In genomic region chr1:205186191-205186590, GRCh38 we compare ENCODE assay signal across 24 cellular contexts. TPM values are rescaled to one million over a fixed set of nuclear protein-coding genes. Genes with fewer than 3 reads are reported as not detected.
DNase-seq lines count a peak whose midpoint lies in the region; ATAC-seq and TF ChIP-seq lines count a peak whose summit lies in the region.
"Had no signal": no experiment of that assay in that cellular context is flagged by ENCODE, and none has a peak within 500 bp of the region (broad histone marks: within the 10 kb centered on the region; RNA-seq: fewer than 3 reads in every experiment).

No MANE protein-coding gene starts in this region.

- CTCF ChIA-PET in activated CD4-positive, alpha-beta memory T cell treated with anti-CD3 and anti-CD28 coated beads, Interleukin-2, amount 10 ng/mL, durations not matched to agents 7 days and 5 days (lab: Charles Lee): interaction anchor here (1.0 to 1.2 kb wide), 2 partner anchors 12 to 15 kb away, joined by 3 to 4 read pairs; no protein-coding TSS in a partner anchor

- peaks cover 53% of the 10 kb centered on the region for H3K36me3 Mint-ChIP-seq in activated T-cell treated with anti-CD3 and anti-CD28 coated beads, Interleukin-2, amount 50 U/mL, for 24 hours (ENCODE audit: low read depth)
- H3K36me3 Mint-ChIP-seq in activated CD4-positive, alpha-beta memory T cell treated with anti-CD3 and anti-CD28 coated beads, Interleukin-2, amount 10 ng/mL, durations not matched to agents 7 days and 5 days (ENCODE audit: low read depth): peaks cover 37% of the 10 kb centered on the region

- no peak for TF ChIP-seq POLR2A in right lobe of liver (IDR thresholded peaks at IDR 0.05)

- TF ChIP-seq CTCF in GM06990 (IDR thresholded peaks at IDR 0.05; ENCODE audit: insufficient read depth, low read length, poor library complexity, severe bottlenecking) (no peak), right lobe of liver (IDR thresholded peaks at IDR 0.05) (no peak)

- peaks cover 0 to 14% (median 0%) of the 10 kb centered on the region in 4 donors for H3K4me1 ChIP-seq in right lobe of liver

- no peaks in the 10 kb centered on the region for H3K9me3 Mint-ChIP-seq in activated T-cell treated with anti-CD3 and anti-CD28 coated beads, Interleukin-2, amount 50 U/mL, for 24 hours
- no peaks in the 10 kb centered on the region for H3K9me3 Mint-ChIP-seq in activated CD4-positive, alpha-beta memory T cell treated with anti-CD3 and anti-CD28 coated beads, Interleukin-2, amount 10 ng/mL, durations not matched to agents 7 days and 5 days
- H3K9me3 Mint-ChIP-seq: nephron progenitor cell, T-cell had no signal

- peak overlapping the region; percentile 85 for H3K27ac Mint-ChIP-seq in activated T-cell treated with anti-CD3 and anti-CD28 coated beads, Interleukin-2, amount 50 U/mL, for 24 hours
- peak overlapping the region; percentile 71 for H3K27ac Mint-ChIP-seq in activated CD4-positive, alpha-beta memory T cell treated with anti-CD3 and anti-CD28 coated beads, Interleukin-2, amount 10 ng/mL, durations not matched to agents 7 days and 5 days
- H3K27ac Mint-ChIP-seq: nephron progenitor cell, T-cell had no signal

- no peaks in the 10 kb centered on the region for H3K27me3 Mint-ChIP-seq in activated T-cell treated with anti-CD3 and anti-CD28 coated beads, Interleukin-2, amount 50 U/mL, for 24 hours
- H3K27me3 Mint-ChIP-seq in activated CD4-positive, alpha-beta memory T cell treated with anti-CD3 and anti-CD28 coated beads, Interleukin-2, amount 10 ng/mL, durations not matched to agents 7 days and 5 days: no peaks in the 10 kb centered on the region
- H3K27me3 Mint-ChIP-seq: T-cell had no signal

- peaks cover 74% of the 10 kb centered on the region for H3K4me1 Mint-ChIP-seq in activated T-cell treated with anti-CD3 and anti-CD28 coated beads, Interleukin-2, amount 50 U/mL, for 24 hours (ENCODE audit: low read depth)
- peaks cover 63% of the 10 kb centered on the region for H3K4me1 Mint-ChIP-seq in activated CD4-positive, alpha-beta memory T cell treated with anti-CD3 and anti-CD28 coated beads, Interleukin-2, amount 10 ng/mL, durations not matched to agents 7 days and 5 days

- no peaks in the 10 kb centered on the region for H3K9me3 ChIP-seq in right lobe of liver
- H3K9me3 ChIP-seq: esophagus squamous epithelium, HAP-1, mucosa of descending colon, ovary, SJSA1, upper lobe of right lung had no signal

- H3K4me3 ChIP-seq in GM06990 (replicated peaks; ENCODE audit: low read depth, low read length) (no peak overlapping the region), right lobe of liver (no peak overlapping the region)
- H3K4me3 ChIP-seq: esophagus squamous epithelium, HAP-1, lung, mucosa of descending colon, ovary, SJSA1, smooth muscle cell, upper lobe of right lung had no signal

- POLR2A ChIA-PET in activated CD4-positive, alpha-beta memory T cell treated with anti-CD3 and anti-CD28 coated beads, Interleukin-2, amount 10 ng/mL, durations not matched to agents 7 days and 5 days (lab: Charles Lee): interaction anchor here (1.4 kb wide), 1 partner anchor 13 kb away, joined by 9 read pairs; no protein-coding TSS in a partner anchor

- ATAC-seq in right lobe of liver: no peak
- ATAC-seq: mucosa of descending colon, T-cell, upper lobe of right lung had no signal

- DNase-seq in activated T-cell treated with anti-CD3 and anti-CD28 coated beads, Interleukin-2, amount 50 U/mL, for 24 hours: no peak
- DNase-seq in activated T-cell treated with anti-CD3 and anti-CD28 coated beads, Interleukin-2, amount 50 U/mL, for 48 hours: no peak
- DNase-seq in GM06990 (ENCODE audit: extremely low read depth, insufficient read length): peak; percentile 5
- no peak for DNase-seq in activated CD4-positive, alpha-beta memory T cell treated with anti-CD3 and anti-CD28 coated beads, Interleukin-2, amount 10 ng/mL, durations not matched to agents 7 days and 5 days
- DNase-seq in foreskin melanocyte: peak; percentile 83
- no peak for DNase-seq in amniotic stem cell (lab: John Stamatoyannopoulos, UW)
- DNase-seq in NCI-H1694 (lab: John Stamatoyannopoulos, UW): no peak
- no peak for DNase-seq in right lobe of liver
- DNase-seq: activated CD4-positive, alpha-beta T cell treated with anti-CD3 and anti-CD28 coated beads for 4 hours; cerebellar nuclear complex; esophagus squamous epithelium; GDM1; mucosa of descending colon; NCI-H2081 treated with DMSO at 0.1 percent for 48 hours; NCI-H774; nephron progenitor cell; ovary; stimulated activated CD4-positive, alpha-beta T cell treated with anti-CD3 and anti-CD28 coated beads, Interleukin-2, amount 100 ng/mL, for 24 hours; T-cell; upper lobe of right lung had no signal

- H3K27me3 ChIP-seq in GM06990 (replicated peaks; ENCODE audit: control insufficient read depth, insufficient read depth, low read length) (no peaks in the 10 kb centered on the region), right lobe of liver (no peaks in the 10 kb centered on the region)
- H3K27me3 ChIP-seq: esophagus squamous epithelium, ovary, SJSA1, upper lobe of right lung had no signal

- no peak overlapping the region for H3K27ac ChIP-seq in right lobe of liver
- H3K27ac ChIP-seq: esophagus squamous epithelium, ovary, SJSA1, upper lobe of right lung had no signal

- H3K4me3 Mint-ChIP-seq in activated T-cell treated with anti-CD3 and anti-CD28 coated beads, Interleukin-2, amount 50 U/mL, for 24 hours: no peak overlapping the region
- H3K4me3 Mint-ChIP-seq in activated CD4-positive, alpha-beta memory T cell treated with anti-CD3 and anti-CD28 coated beads, Interleukin-2, amount 10 ng/mL, durations not matched to agents 7 days and 5 days: no peak overlapping the region
- H3K4me3 Mint-ChIP-seq: nephron progenitor cell, T-cell had no signal

- H3K36me3 ChIP-seq in GM06990 (ENCODE audit: control insufficient read depth, insufficient read depth, low read length) (no peaks in the 10 kb centered on the region), right lobe of liver (no peaks in the 10 kb centered on the region)
- H3K36me3 ChIP-seq: ovary had no signal

- intact Hi-C loops in right lobe of liver (cut with DNase I): no loop called here

RNA-seq across cellular contexts. Expression of gene DSTYK, which starts 25.3 kb away (rescaled TPM):
- total RNA-seq in activated CD4-positive, alpha-beta memory T cell treated with anti-CD3 and anti-CD28 coated beads, Interleukin-2, amount 10 ng/mL, durations not matched to agents 7 days and 5 days: 1 to 10 TPM; 8.8 to 9.2 TPM
- total RNA-seq in right lobe of liver: 1 to 10 TPM; 2.5 to 2.9 (median 2.6) TPM

RNA-seq across cellular contexts. Expression of gene TMCC2, which starts 41.6 kb away (rescaled TPM):
- 1 to 10 TPM; 1.8 TPM for total RNA-seq in activated CD4-positive, alpha-beta memory T cell treated with anti-CD3 and anti-CD28 coated beads, Interleukin-2, amount 10 ng/mL, durations not matched to agents 7 days and 5 days
- total RNA-seq in right lobe of liver: 1 to 10 TPM in 1 of 6 experiments, under 1 TPM in 5; 0.14 to 5.9 (median 0.30) TPM

Comparison
In these comparisons a context has a peak if more than half of its experiments do, and no peak if none do; other contexts are left out.
1. DNase-seq: peak in GM06990 (single experiment) and foreskin melanocyte (single experiment); none in activated T-cell treated with anti-CD3 and anti-CD28 coated beads, Interleukin-2, amount 50 U/mL, for 24 hours (single experiment), activated T-cell treated with anti-CD3 and anti-CD28 coated beads, Interleukin-2, amount 50 U/mL, for 48 hours (0 of 2), activated CD4-positive, alpha-beta memory T cell treated with anti-CD3 and anti-CD28 coated beads, Interleukin-2, amount 10 ng/mL, durations not matched to agents 7 days and 5 days (single experiment), amniotic stem cell (single experiment), NCI-H1694 (single experiment) and right lobe of liver (0 of 3).